In genomic region chrX:154371771-154372300, GRCh38 we compare ENCODE assay signal across 1 cellular context.
A peak's percentile ranks its signal among the peaks of the same experiment; 100 is the strongest.
TF ChIP-seq lines count a peak whose summit lies in the region.

No MANE protein-coding gene starts in this region.

TF ChIP-seq in GM12878, 131 proteins besides CTCF, POLR2A, EP300 and RAD21:
- no peak for TF ChIP-seq SUPT20H (IDR thresholded peaks at IDR 0.05; ENCODE audit: borderline replicate concordance, control insufficient read depth, low read depth, low read length)
- TF ChIP-seq, protein P1, sequence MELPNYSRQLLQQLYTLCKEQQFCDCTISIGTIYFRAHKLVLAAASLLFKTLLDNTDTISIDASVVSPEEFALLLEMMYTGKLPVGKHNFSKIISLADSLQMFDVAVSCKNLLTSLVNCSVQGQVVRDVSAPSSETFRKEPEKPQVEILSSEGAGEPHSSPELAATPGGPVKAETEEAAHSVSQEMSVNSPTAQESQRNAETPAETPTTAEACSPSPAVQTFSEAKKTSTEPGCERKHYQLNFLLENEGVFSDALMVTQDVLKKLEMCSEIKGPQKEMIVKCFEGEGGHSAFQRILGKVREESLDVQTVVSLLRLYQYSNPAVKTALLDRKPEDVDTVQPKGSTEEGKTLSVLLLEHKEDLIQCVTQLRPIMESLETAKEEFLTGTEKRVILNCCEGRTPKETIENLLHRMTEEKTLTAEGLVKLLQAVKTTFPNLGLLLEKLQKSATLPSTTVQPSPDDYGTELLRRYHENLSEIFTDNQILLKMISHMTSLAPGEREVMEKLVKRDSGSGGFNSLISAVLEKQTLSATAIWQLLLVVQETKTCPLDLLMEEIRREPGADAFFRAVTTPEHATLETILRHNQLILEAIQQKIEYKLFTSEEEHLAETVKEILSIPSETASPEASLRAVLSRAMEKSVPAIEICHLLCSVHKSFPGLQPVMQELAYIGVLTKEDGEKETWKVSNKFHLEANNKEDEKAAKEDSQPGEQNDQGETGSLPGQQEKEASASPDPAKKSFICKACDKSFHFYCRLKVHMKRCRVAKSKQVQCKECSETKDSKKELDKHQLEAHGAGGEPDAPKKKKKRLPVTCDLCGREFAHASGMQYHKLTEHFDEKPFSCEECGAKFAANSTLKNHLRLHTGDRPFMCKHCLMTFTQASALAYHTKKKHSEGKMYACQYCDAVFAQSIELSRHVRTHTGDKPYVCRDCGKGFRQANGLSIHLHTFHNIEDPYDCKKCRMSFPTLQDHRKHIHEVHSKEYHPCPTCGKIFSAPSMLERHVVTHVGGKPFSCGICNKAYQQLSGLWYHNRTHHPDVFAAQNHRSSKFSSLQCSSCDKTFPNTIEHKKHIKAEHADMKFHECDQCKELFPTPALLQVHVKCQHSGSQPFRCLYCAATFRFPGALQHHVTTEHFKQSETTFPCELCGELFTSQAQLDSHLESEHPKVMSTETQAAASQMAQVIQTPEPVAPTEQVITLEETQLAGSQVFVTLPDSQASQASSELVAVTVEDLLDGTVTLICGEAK (IDR thresholded peaks at IDR 0.05; ENCODE audit: borderline replicate concordance): no peak
- TF ChIP-seq IKZF1 (conservative IDR thresholded peaks at IDR 0.05): peak; percentile 40
- TF ChIP-seq POLR2AphosphoS5 (IDR thresholded peaks at IDR 0.05; ENCODE audit: low read length): peak; percentile 1; the same call in 1 of the 2 replicates
- TF ChIP-seq CHD4 (IDR thresholded peaks at IDR 0.05): no peak
- no peak for TF ChIP-seq TAF1 (IDR thresholded peaks at IDR 0.05; ENCODE audit: borderline replicate concordance, low read depth, low read length)
- TF ChIP-seq NFYA (IDR thresholded peaks at IDR 0.05; ENCODE audit: borderline replicate concordance, low read depth, low read length): no peak
- TF ChIP-seq, protein P2, sequence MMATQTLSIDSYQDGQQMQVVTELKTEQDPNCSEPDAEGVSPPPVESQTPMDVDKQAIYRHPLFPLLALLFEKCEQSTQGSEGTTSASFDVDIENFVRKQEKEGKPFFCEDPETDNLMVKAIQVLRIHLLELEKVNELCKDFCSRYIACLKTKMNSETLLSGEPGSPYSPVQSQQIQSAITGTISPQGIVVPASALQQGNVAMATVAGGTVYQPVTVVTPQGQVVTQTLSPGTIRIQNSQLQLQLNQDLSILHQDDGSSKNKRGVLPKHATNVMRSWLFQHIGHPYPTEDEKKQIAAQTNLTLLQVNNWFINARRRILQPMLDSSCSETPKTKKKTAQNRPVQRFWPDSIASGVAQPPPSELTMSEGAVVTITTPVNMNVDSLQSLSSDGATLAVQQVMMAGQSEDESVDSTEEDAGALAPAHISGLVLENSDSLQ (IDR thresholded peaks at IDR 0.05): no peak
- 0 out of 2 replicates have a peak, but pooled peaks have one; percentile 31 for TF ChIP-seq LARP7 (IDR thresholded peaks at IDR 0.05)
- no peak for TF ChIP-seq BMI1 (IDR thresholded peaks at IDR 0.05; ENCODE audit: borderline replicate concordance)
- 0 out of 2 replicates have a peak, but pooled peaks have one; percentile 35 for TF ChIP-seq GATAD2B (conservative IDR thresholded peaks at IDR 0.05; ENCODE audit: low read depth)
- TF ChIP-seq, protein P3, sequence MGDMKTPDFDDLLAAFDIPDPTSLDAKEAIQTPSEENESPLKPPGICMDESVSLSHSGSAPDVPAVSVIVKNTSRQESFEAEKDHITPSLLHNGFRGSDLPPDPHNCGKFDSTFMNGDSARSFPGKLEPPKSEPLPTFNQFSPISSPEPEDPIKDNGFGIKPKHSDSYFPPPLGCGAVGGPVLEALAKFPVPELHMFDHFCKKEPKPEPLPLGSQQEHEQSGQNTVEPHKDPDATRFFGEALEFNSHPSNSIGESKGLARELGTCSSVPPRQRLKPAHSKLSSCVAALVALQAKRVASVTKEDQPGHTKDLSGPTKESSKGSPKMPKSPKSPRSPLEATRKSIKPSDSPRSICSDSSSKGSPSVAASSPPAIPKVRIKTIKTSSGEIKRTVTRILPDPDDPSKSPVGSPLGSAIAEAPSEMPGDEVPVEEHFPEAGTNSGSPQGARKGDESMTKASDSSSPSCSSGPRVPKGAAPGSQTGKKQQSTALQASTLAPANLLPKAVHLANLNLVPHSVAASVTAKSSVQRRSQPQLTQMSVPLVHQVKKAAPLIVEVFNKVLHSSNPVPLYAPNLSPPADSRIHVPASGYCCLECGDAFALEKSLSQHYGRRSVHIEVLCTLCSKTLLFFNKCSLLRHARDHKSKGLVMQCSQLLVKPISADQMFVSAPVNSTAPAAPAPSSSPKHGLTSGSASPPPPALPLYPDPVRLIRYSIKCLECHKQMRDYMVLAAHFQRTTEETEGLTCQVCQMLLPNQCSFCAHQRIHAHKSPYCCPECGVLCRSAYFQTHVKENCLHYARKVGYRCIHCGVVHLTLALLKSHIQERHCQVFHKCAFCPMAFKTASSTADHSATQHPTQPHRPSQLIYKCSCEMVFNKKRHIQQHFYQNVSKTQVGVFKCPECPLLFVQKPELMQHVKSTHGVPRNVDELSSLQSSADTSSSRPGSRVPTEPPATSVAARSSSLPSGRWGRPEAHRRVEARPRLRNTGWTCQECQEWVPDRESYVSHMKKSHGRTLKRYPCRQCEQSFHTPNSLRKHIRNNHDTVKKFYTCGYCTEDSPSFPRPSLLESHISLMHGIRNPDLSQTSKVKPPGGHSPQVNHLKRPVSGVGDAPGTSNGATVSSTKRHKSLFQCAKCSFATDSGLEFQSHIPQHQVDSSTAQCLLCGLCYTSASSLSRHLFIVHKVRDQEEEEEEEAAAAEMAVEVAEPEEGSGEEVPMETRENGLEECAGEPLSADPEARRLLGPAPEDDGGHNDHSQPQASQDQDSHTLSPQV (IDR thresholded peaks at IDR 0.05): no peak
- TF ChIP-seq ZNF217 (IDR thresholded peaks at IDR 0.05): no peak
